Comparison of ENCODE assay signal across 13 cellular contexts in the genomic region with DNA sequence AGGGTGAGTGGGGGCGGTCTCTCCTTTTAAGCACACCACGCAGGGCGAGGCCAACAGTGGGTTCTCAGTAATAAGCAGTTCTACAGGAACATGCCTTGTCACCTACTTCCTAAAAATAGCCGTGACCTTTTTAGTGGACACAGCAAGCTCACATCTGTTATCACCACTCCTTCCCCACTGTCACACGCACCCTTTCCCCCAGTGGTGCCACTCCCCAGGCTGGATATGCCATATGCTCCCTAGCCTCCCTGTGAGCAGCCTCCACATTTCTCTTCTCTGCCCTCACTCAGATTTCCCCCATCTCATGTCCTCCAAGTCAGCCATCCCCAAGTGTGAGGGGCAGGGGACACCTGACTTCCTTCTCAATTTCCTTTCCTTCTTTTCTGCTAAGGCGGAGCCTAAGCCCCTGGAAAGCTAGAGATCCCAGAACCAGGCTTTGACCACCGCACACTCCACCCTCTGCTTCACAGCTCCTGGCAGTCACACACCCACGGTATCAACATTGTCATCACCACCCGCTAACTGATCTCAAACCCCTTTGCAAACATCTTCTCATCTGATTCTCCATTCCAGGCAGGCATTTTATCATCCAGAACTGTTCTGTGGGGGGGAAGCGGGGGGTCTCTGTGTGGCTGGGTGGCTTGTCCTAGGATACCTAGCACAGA. TPM values are rescaled to one million over a fixed set of nuclear protein-coding genes. Genes with fewer than 3 reads are reported as not detected.
DNase-seq lines count a peak whose midpoint lies in the region; ATAC-seq and TF ChIP-seq lines count a peak whose summit lies in the region.
"Had no signal": no experiment of that assay in that cellular context is flagged by ENCODE, and none has a peak within 500 bp of the region (broad histone marks: within the 10 kb centered on the region; RNA-seq: fewer than 3 reads in every experiment).

No MANE protein-coding gene starts in this region.

- H3K4me1 Mint-ChIP-seq in CD4-positive, CD25-positive, alpha-beta regulatory T cell, result peaks cover 14 to 86% (median 63%) of the 10 kb centered on the region in 4 donors
- peaks cover 76 to 84% (median 82%) of the 10 kb centered on the region in 3 donors for H3K4me1 Mint-ChIP-seq in T-cell
- H3K4me1 Mint-ChIP-seq in natural killer cell treated with Interleukin-12 subunit alpha and Interleukin-12 subunit beta and Interleukin-15 and Interleukin-18, amount 100 ng/mL, for 72 hours (ENCODE audit: low read depth in 2 of 2), result peaks cover 59 to 61% of the 10 kb centered on the region in 2 donors

- peak overlapping the region in 3 of 4 donors; percentile 87 to 88 (median 87) for H3K4me3 Mint-ChIP-seq in CD4-positive, CD25-positive, alpha-beta regulatory T cell
- H3K4me3 Mint-ChIP-seq in T-cell, result peak overlapping the region; percentile 37 to 97 (median 83)
- H3K4me3 Mint-ChIP-seq in natural killer cell treated with Interleukin-12 subunit alpha and Interleukin-12 subunit beta and Interleukin-15 and Interleukin-18, amount 100 ng/mL, for 72 hours, result peak overlapping the region; percentile 90

- peak overlapping the region; percentile 57 to 94 (median 92) for H3K27ac Mint-ChIP-seq in CD4-positive, CD25-positive, alpha-beta regulatory T cell
- H3K27ac Mint-ChIP-seq in T-cell, result peak overlapping the region; percentile 73 to 89
- H3K27ac Mint-ChIP-seq in natural killer cell treated with Interleukin-12 subunit alpha and Interleukin-12 subunit beta and Interleukin-15 and Interleukin-18, amount 100 ng/mL, for 72 hours, result peak overlapping the region; percentile 80 to 84

- H3K4me3 ChIP-seq in CD4-positive, CD25-positive, alpha-beta regulatory T cell (ENCODE audit: low read depth, low read length), result peak overlapping the region; percentile 87
- H3K4me3 ChIP-seq in H7 (ENCODE audit: insufficient read depth, low read depth, low read length), result no peak overlapping the region
- H3K4me3 ChIP-seq: prostate gland, SJSA1 had no signal

- no peaks in the 10 kb centered on the region for H3K27me3 ChIP-seq in CD4-positive, CD25-positive, alpha-beta regulatory T cell (ENCODE audit: control insufficient read depth, insufficient read depth, low read length)
- no peaks in the 10 kb centered on the region for H3K27me3 ChIP-seq in H7 (ENCODE audit: control insufficient read depth, insufficient read depth, low read length)
- H3K27me3 ChIP-seq: SJSA1 had no signal

- H3K9me3 Mint-ChIP-seq in CD4-positive, CD25-positive, alpha-beta regulatory T cell, result no peaks in the 10 kb centered on the region
- H3K9me3 Mint-ChIP-seq in T-cell, result no peaks in the 10 kb centered on the region
- no peaks in the 10 kb centered on the region for H3K9me3 Mint-ChIP-seq in natural killer cell treated with Interleukin-12 subunit alpha and Interleukin-12 subunit beta and Interleukin-15 and Interleukin-18, amount 100 ng/mL, for 72 hours

- H3K36me3 Mint-ChIP-seq in CD4-positive, CD25-positive, alpha-beta regulatory T cell, result peaks cover 19% of the 10 kb centered on the region
- H3K36me3 Mint-ChIP-seq in T-cell, result peaks cover 12% of the 10 kb centered on the region
- no peaks in the 10 kb centered on the region for H3K36me3 Mint-ChIP-seq in natural killer cell treated with Interleukin-12 subunit alpha and Interleukin-12 subunit beta and Interleukin-15 and Interleukin-18, amount 100 ng/mL, for 72 hours

- peak overlapping the region; percentile 92 for H3K27ac ChIP-seq in CD4-positive, CD25-positive, alpha-beta regulatory T cell (ENCODE audit: insufficient read depth, low read length, poor library complexity, severe bottlenecking)
- H3K27ac ChIP-seq in epithelial cell of prostate, result peak overlapping the region; percentile 98
- H3K27ac ChIP-seq: prostate gland, SJSA1 had no signal

- peaks cover 13% of the 10 kb centered on the region for H3K36me3 ChIP-seq in CD4-positive, CD25-positive, alpha-beta regulatory T cell (ENCODE audit: control insufficient read depth, insufficient read depth, low read length)
- H3K36me3 ChIP-seq in H7 (replicated peaks; ENCODE audit: control insufficient read depth, insufficient read depth, low read length), result no peaks in the 10 kb centered on the region
- H3K36me3 ChIP-seq: prostate gland had no signal

- no peak for DNase-seq in CD4-positive, CD25-positive, alpha-beta regulatory T cell
- DNase-seq in T-cell (no peak), epithelial cell of prostate (ENCODE audit: low read depth, low spot score) (no peak), H7 (no peak), GM20000 (ENCODE audit: low spot score) (no peak)
- no peak for DNase-seq in natural killer cell treated with Interleukin-12 subunit alpha and Interleukin-12 subunit beta and Interleukin-15 and Interleukin-18, amount 100 ng/mL, for 72 hours (ENCODE audit: low spot score)
- DNase-seq: activated effector memory CD4-positive, alpha-beta T cell treated with Interleukin-2 at 50 U/mL for 16 hours; DMS79; MV-4-11 had no signal

- no peak for ATAC-seq in CD4-positive, CD25-positive, alpha-beta regulatory T cell (ENCODE audit: low read depth in 2 of 2)
- no peak for ATAC-seq in T-cell (replicated peaks in 1 of 4)
- ATAC-seq in natural killer cell treated with Interleukin-12 subunit alpha and Interleukin-12 subunit beta and Interleukin-15 and Interleukin-18, amount 100 ng/mL, for 72 hours, result no peak
- ATAC-seq in GM18870 (IDR thresholded peaks at IDR 0.05; ENCODE audit: unreplicated experiment), result no peak
- ATAC-seq in GM21825 (IDR thresholded peaks at IDR 0.05; ENCODE audit: unreplicated experiment), result no peak

- no peaks in the 10 kb centered on the region for H3K9me3 ChIP-seq in CD4-positive, CD25-positive, alpha-beta regulatory T cell (ENCODE audit: control insufficient read depth in 2 of 2, low read length in 2 of 2)
- H3K9me3 ChIP-seq: prostate gland, SJSA1 had no signal

- TF ChIP-seq CTCF in GM20000 (IDR thresholded peaks at IDR 0.05; ENCODE audit: extremely low read depth, missing control alignments), result no peak

- H3K27me3 Mint-ChIP-seq in CD4-positive, CD25-positive, alpha-beta regulatory T cell, result no peaks in the 10 kb centered on the region
- no peaks in the 10 kb centered on the region for H3K27me3 Mint-ChIP-seq in T-cell
- H3K27me3 Mint-ChIP-seq in natural killer cell treated with Interleukin-12 subunit alpha and Interleukin-12 subunit beta and Interleukin-15 and Interleukin-18, amount 100 ng/mL, for 72 hours, result no peaks in the 10 kb centered on the region

- H3K4me1 ChIP-seq in CD4-positive, CD25-positive, alpha-beta regulatory T cell (ENCODE audit: control insufficient read depth, insufficient read depth, low read length, poor library complexity, severe bottlenecking), result peaks cover 90% of the 10 kb centered on the region

- CTCF ChIA-PET in T-cell (lab: Charles Lee), result interaction anchor here (0.8 to 4.1 kb wide), 3 partner anchors 14 to 58 kb away, joined by 3 to 44 read pairs (median 4); no protein-coding TSS in a partner anchor

- POLR2A ChIA-PET in T-cell (lab: Charles Lee), result interaction anchor here in 1 of 2 donors (0.7 to 1.1 kb wide), 2 partner anchors 14 to 51 kb away, joined by 3 read pairs; no protein-coding TSS in a partner anchor

RNA-seq across cellular contexts. Expression of a gene that starts 3.6 kb away (rescaled TPM):
- total RNA-seq in CD4-positive, CD25-positive, alpha-beta regulatory T cell, result 252 TPM
- polyA plus RNA-seq in CD4-positive, CD25-positive, alpha-beta regulatory T cell, result 100 to 1,000 TPM; 253 to 316 (median 283) TPM
- total RNA-seq in T-cell, result 100 to 1,000 TPM; 196 to 222 (median 208) TPM
- 100 to 1,000 TPM; 134 to 166 TPM for total RNA-seq in natural killer cell treated with Interleukin-12 subunit alpha and Interleukin-12 subunit beta and Interleukin-15 and Interleukin-18, amount 100 ng/mL, for 72 hours
- total RNA-seq in H7 (2014; rRNA removed; shearing (Covaris generic)), result 42.1 and 67.3 TPM in 2 replicates
